ENCODE assay signal across 16 cellular contexts in genomic region chr2:106701134-106701994, GRCh38.
DNase-seq lines count a peak whose midpoint lies in the region; ATAC-seq and TF ChIP-seq lines count a peak whose summit lies in the region.
"Had no signal": no experiment of that assay in that cellular context is flagged by ENCODE, and none has a peak within 500 bp of the region (broad histone marks: within the 10 kb centered on the region; RNA-seq: fewer than 3 reads in every experiment).

No MANE protein-coding gene starts in this region.

- no peak overlapping the region for H2AK5ac ChIP-seq in mesendoderm (ENCODE audit: low read length)

- no peaks in the 10 kb centered on the region for H3K79me1 ChIP-seq in mesendoderm (ENCODE audit: low read length)

- H4K5ac ChIP-seq in mesendoderm (ENCODE audit: low read length): no peak overlapping the region

- no peaks in the 10 kb centered on the region for H3K36me3 ChIP-seq in mesendoderm (ENCODE audit: control insufficient read depth, insufficient read depth, low read length)
- no peaks in the 10 kb centered on the region for H3K36me3 ChIP-seq in thyroid gland
- H3K36me3 ChIP-seq: BLaER1 treated with 17β-estradiol and CSF1 and Interleukin-3, amounts not matched to agents 10 nM and 100 nM had no signal

- H2BK5ac ChIP-seq in mesendoderm (ENCODE audit: low read length): no peak overlapping the region

- H3K4ac ChIP-seq in mesendoderm (ENCODE audit: low read depth, low read length): no peak overlapping the region

- no peak overlapping the region for H2BK120ac ChIP-seq in mesendoderm (ENCODE audit: low read depth, low read length)

- no peak for TF ChIP-seq POLR2A in thyroid gland (IDR thresholded peaks at IDR 0.05)

- no peak overlapping the region for H3K27ac ChIP-seq in mesendoderm (ENCODE audit: low read depth, low read length)
- peak overlapping the region; percentile 66 to 89 (median 88) for H3K27ac ChIP-seq in thyroid gland
- H3K27ac ChIP-seq: BLaER1 treated with 17β-estradiol and CSF1 and Interleukin-3, amounts not matched to agents 10 nM and 100 nM; SK-N-MC had no signal

- H3K56ac ChIP-seq in mesendoderm (ENCODE audit: low read length): no peak overlapping the region

- no CpG with 5 or more reads among the region's 3 CpGs for WGBS in mesendoderm (ENCODE audit: extremely low coverage, insufficient coverage, low lambda C conversion rate)
- 28 to 39% methylated on average over 3 of the region's 3 CpGs for WGBS in thyroid gland, 2 donors

- intact Hi-C loops in thyroid gland (cut with DNase I): no loop called here

- H3K4me3 ChIP-seq in mesendoderm (ENCODE audit: low read length): no peak overlapping the region
- no peak overlapping the region for H3K4me3 ChIP-seq in thyroid gland (replicated peaks in 1 of 3)
- H3K4me3 ChIP-seq: BLaER1 treated with 17β-estradiol and CSF1 and Interleukin-3, amounts not matched to agents 10 nM and 100 nM; SK-N-MC had no signal

- H3K9ac ChIP-seq in mesendoderm (ENCODE audit: low read length): no peak overlapping the region
- H3K9ac ChIP-seq: BLaER1 treated with 17β-estradiol and CSF1 and Interleukin-3, amounts not matched to agents 10 nM and 100 nM had no signal

- H3K9me3 ChIP-seq in thyroid gland: no peaks in the 10 kb centered on the region
- H3K9me3 ChIP-seq: BLaER1 treated with 17β-estradiol and CSF1 and Interleukin-3, amounts not matched to agents 10 nM and 100 nM had no signal

- H3K18ac ChIP-seq in mesendoderm (ENCODE audit: low read length): no peak overlapping the region

- H3K27me3 ChIP-seq in mesendoderm (ENCODE audit: insufficient read depth, low read length, poor library complexity) (no peaks in the 10 kb centered on the region), thyroid gland (no peaks in the 10 kb centered on the region)
- H3K27me3 ChIP-seq: BLaER1 treated with 17β-estradiol and CSF1 and Interleukin-3, amounts not matched to agents 10 nM and 100 nM had no signal

- no peaks in the 10 kb centered on the region for H3K79me2 ChIP-seq in mesendoderm (ENCODE audit: control insufficient read depth, insufficient read depth, low read length)

- peak; percentile 22 for DNase-seq in DMS53 (lab: John Stamatoyannopoulos, UW)
- no peak for DNase-seq in DMS53 treated with DMSO at 0.1 percent for 48 hours (lab: John Stamatoyannopoulos, UW; ENCODE audit: unreplicated experiment)
- DNase-seq in NCI-H748 (lab: John Stamatoyannopoulos, UW; ENCODE audit: unreplicated experiment): peak; percentile 69
- peak; percentile 4 for DNase-seq in mesendoderm
- peak; percentile 14 to 15 for DNase-seq in thyroid gland
- DNase-seq in D341Med (ENCODE audit: low spot score): no peak
- DNase-seq in SIG-M5 treated with dmso at 0.1 percent for 504 hours (lab: John Stamatoyannopoulos, UW; ENCODE audit: unreplicated experiment): no peak
- DNase-seq: DND-41, GF-D8, KG1, NCI-H1092 treated with DMSO at 0.1 percent for 48 hours, NCI-H1930, NCI-H526 had no signal

- no peak overlapping the region for H4K8ac ChIP-seq in mesendoderm (ENCODE audit: low read depth, low read length)

- H3K4me1 ChIP-seq in mesendoderm (ENCODE audit: control insufficient read depth, low read depth, low read length): no peaks in the 10 kb centered on the region
- H3K4me1 ChIP-seq in thyroid gland: peaks cover 15 to 23% of the 10 kb centered on the region in 2 donors

- H2BK15ac ChIP-seq in mesendoderm (replicated peaks; ENCODE audit: low read depth): no peak overlapping the region

- no peak for ATAC-seq in GM18861 (IDR thresholded peaks at IDR 0.05; ENCODE audit: unreplicated experiment)

- no peak overlapping the region for H3K4me2 ChIP-seq in mesendoderm (ENCODE audit: low read length)

- no peak overlapping the region for H3K23ac ChIP-seq in mesendoderm (ENCODE audit: low read length)

- no peak for TF ChIP-seq CTCF in thyroid gland (IDR thresholded peaks at IDR 0.05)

Comparison
In these comparisons a context has a peak if more than half of its experiments do, and no peak if none do; other contexts are left out.
1. DNase-seq: peak in DMS53 (single experiment), NCI-H748 (single experiment), mesendoderm (single experiment) and thyroid gland (2 of 2); none in DMS53 treated with DMSO at 0.1 percent for 48 hours (single experiment), D341Med (single experiment) and SIG-M5 treated with dmso at 0.1 percent for 504 hours (single experiment).